15 cellular contexts compared by ENCODE assay signal in the genomic region with DNA sequence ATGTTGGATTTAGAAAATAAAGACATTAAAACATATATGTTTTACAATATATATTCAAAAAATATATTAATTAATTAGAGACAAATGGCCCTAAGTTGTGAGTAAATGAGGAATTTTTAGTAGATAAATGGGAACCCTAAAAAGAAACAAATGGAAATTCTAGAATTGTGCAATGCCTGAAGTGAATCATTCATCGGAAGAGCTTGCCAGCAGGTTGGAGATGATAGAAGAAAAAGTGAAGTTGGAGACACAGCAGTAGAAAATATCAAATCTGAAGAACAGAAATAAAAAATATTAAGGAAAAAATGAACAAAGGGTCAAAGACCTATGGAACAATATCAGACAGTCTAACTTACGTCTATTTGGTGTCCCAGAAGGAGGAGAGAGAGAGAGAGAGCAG.
DNase-seq lines count a peak whose midpoint lies in the region; ATAC-seq, FAIRE-seq and TF ChIP-seq lines count a peak whose summit lies in the region.
"Had no signal": no experiment of that assay in that cellular context is flagged by ENCODE, and none has a peak within 500 bp of the region (broad histone marks: within the 10 kb centered on the region; RNA-seq: fewer than 3 reads in every experiment).

No MANE protein-coding gene starts in this region.

- ATAC-seq in natural killer cell treated with Interleukin-12 subunit alpha and Interleukin-12 subunit beta and Interleukin-15 and Interleukin-18, amount 100 ng/mL, for 72 hours: no peak
- ATAC-seq in GM19351 (IDR thresholded peaks at IDR 0.05; ENCODE audit: unreplicated experiment): no peak
- ATAC-seq in pancreas: no peak
- ATAC-seq: heart right ventricle, left colon had no signal

- peaks cover 58 to 59% of the 10 kb centered on the region in 2 donors for H3K4me1 Mint-ChIP-seq in natural killer cell treated with Interleukin-12 subunit alpha and Interleukin-12 subunit beta and Interleukin-15 and Interleukin-18, amount 100 ng/mL, for 72 hours (ENCODE audit: low read depth in 2 of 2)
- H3K4me1 Mint-ChIP-seq: neural progenitor cell had no signal

- no peaks in the 10 kb centered on the region for H3K4me1 ChIP-seq in pancreas
- H3K4me1 ChIP-seq: neural progenitor cell had no signal

- no peaks in the 10 kb centered on the region for H3K27me3 Mint-ChIP-seq in natural killer cell treated with Interleukin-12 subunit alpha and Interleukin-12 subunit beta and Interleukin-15 and Interleukin-18, amount 100 ng/mL, for 72 hours

- DNase-seq in EL: peak; percentile 52
- peak; percentile 13 for DNase-seq in MV-4-11 (lab: John Stamatoyannopoulos, UW)
- peak; percentile 80 for DNase-seq in bronchial epithelial cell (ENCODE audit: low read depth)
- no peak for DNase-seq in natural killer cell treated with Interleukin-12 subunit alpha and Interleukin-12 subunit beta and Interleukin-15 and Interleukin-18, amount 100 ng/mL, for 72 hours (ENCODE audit: low spot score)
- DNase-seq in activated CD8-positive, alpha-beta memory T cell treated with anti-CD3 and anti-CD28 coated beads, Interleukin-2, amount 50 U/mL, for 48 hours: no peak
- no peak for DNase-seq in pancreas
- DNase-seq: activated CD8-positive, alpha-beta memory T cell treated with anti-CD3 and anti-CD28 coated beads, Interleukin-2, amount 50 U/mL, for 4 hours; heart right ventricle; left colon; NCI-H1105; NCI-H2227 treated with DMSO at 0.1 percent for 48 hours had no signal

- FAIRE-seq in bronchial epithelial cell (lab: Jason Lieb, UNC) (no peak), pancreas (lab: Jason Lieb, UNC) (no peak)
- FAIRE-seq: RCC 7860 had no signal

- H3K27ac ChIP-seq in pancreas: no peak overlapping the region
- H3K27ac ChIP-seq: heart right ventricle, neural progenitor cell, thoracic aorta had no signal

- H3K4me3 Mint-ChIP-seq in natural killer cell treated with Interleukin-12 subunit alpha and Interleukin-12 subunit beta and Interleukin-15 and Interleukin-18, amount 100 ng/mL, for 72 hours: peak overlapping the region; percentile 61
- H3K4me3 Mint-ChIP-seq: neural progenitor cell had no signal

- H3K27me3 ChIP-seq in bronchial epithelial cell (ENCODE audit: control insufficient read depth, insufficient read depth, low read length) (no peaks in the 10 kb centered on the region), pancreas (no peaks in the 10 kb centered on the region)
- H3K27me3 ChIP-seq: heart right ventricle, neural progenitor cell had no signal

- TF ChIP-seq CTCF in bronchial epithelial cell (IDR thresholded peaks at IDR 0.05; ENCODE audit: insufficient read depth, low read length, severe bottlenecking) (no peak), pancreas (IDR thresholded peaks at IDR 0.05) (no peak)

- WGBS in pancreas, 2 donors: 74 to 87% methylated on average over 2 of the region's 2 CpGs

- intact Hi-C loops in pancreas (cut with DNase I): no loop called here

- H3K9me3 Mint-ChIP-seq in natural killer cell treated with Interleukin-12 subunit alpha and Interleukin-12 subunit beta and Interleukin-15 and Interleukin-18, amount 100 ng/mL, for 72 hours: peaks cover 3% of the 10 kb centered on the region

- H3K9me3 ChIP-seq in pancreas: no peaks in the 10 kb centered on the region
- H3K9me3 ChIP-seq: thoracic aorta had no signal

- no peak overlapping the region for H3K4me3 ChIP-seq in bronchial epithelial cell (ENCODE audit: low read depth, low read length)
- no peak overlapping the region for H3K4me3 ChIP-seq in pancreas
- H3K4me3 ChIP-seq: heart right ventricle, neural progenitor cell, thoracic aorta had no signal

- H3K36me3 Mint-ChIP-seq in natural killer cell treated with Interleukin-12 subunit alpha and Interleukin-12 subunit beta and Interleukin-15 and Interleukin-18, amount 100 ng/mL, for 72 hours: peaks cover 26% of the 10 kb centered on the region
- H3K36me3 Mint-ChIP-seq: neural progenitor cell had no signal

- H3K36me3 ChIP-seq in bronchial epithelial cell (ENCODE audit: control insufficient read depth, insufficient read depth, low read length): no peaks in the 10 kb centered on the region
- H3K36me3 ChIP-seq in pancreas: no peaks in the 10 kb centered on the region
- H3K36me3 ChIP-seq: heart right ventricle, neural progenitor cell, thoracic aorta had no signal

- H3K27ac Mint-ChIP-seq in natural killer cell treated with Interleukin-12 subunit alpha and Interleukin-12 subunit beta and Interleukin-15 and Interleukin-18, amount 100 ng/mL, for 72 hours: peak overlapping the region; percentile 72 to 81
- H3K27ac Mint-ChIP-seq: neural progenitor cell had no signal

Comparison
In these comparisons a context has a peak if more than half of its experiments do, and no peak if none do; other contexts are left out.
1. DNase-seq: peak in EL (single experiment), MV-4-11 (single experiment) and bronchial epithelial cell (single experiment); none in natural killer cell treated with Interleukin-12 subunit alpha and Interleukin-12 subunit beta and Interleukin-15 and Interleukin-18, amount 100 ng/mL, for 72 hours (single experiment), activated CD8-positive, alpha-beta memory T cell treated with anti-CD3 and anti-CD28 coated beads, Interleukin-2, amount 50 U/mL, for 48 hours (single experiment) and pancreas (0 of 6).